Comparison of ENCODE assay signal across 19 cellular contexts in genomic region chr2:174568425-174568824, GRCh38. TPM values are rescaled to one million over a fixed set of nuclear protein-coding genes. Genes with fewer than 3 reads are reported as not detected.
DNase-seq lines count a peak whose midpoint lies in the region; ATAC-seq lines count a peak whose summit lies in the region.
"Had no signal": no experiment of that assay in that cellular context is flagged by ENCODE, and none has a peak within 500 bp of the region (broad histone marks: within the 10 kb centered on the region; RNA-seq: fewer than 3 reads in every experiment).

No MANE protein-coding gene starts in this region.

- H3K4me2 ChIP-seq in neuronal stem cell (ENCODE audit: insufficient read depth, low read length, poor library complexity, severe bottlenecking), result no peak overlapping the region

- H3K27me3 Mint-ChIP-seq in activated naive CD8-positive, alpha-beta T cell treated with anti-CD3 and anti-CD28 coated beads, Interleukin-2, amount 10 ng/mL, durations not matched to agents 7 days and 5 days, result no peaks in the 10 kb centered on the region

- POLR2A ChIA-PET in activated naive CD8-positive, alpha-beta T cell treated with anti-CD3 and anti-CD28 coated beads, Interleukin-2, amount 10 ng/mL, durations not matched to agents 7 days and 5 days (lab: Charles Lee), result interaction anchor here (0.6 kb wide), 1 partner anchor 658 kb away, joined by 4 read pairs; no protein-coding TSS in a partner anchor

- no peak overlapping the region for H3K27ac ChIP-seq in neuronal stem cell (replicated peaks; ENCODE audit: low read length)
- H3K27ac ChIP-seq: coronary artery, gastrocnemius medialis, thyroid gland had no signal

- H3K27me3 ChIP-seq in neuronal stem cell (ENCODE audit: control insufficient read depth in 3 of 3, insufficient read depth in 3 of 3, low read depth in 1 of 3, low read length in 3 of 3), result no peaks in the 10 kb centered on the region
- H3K27me3 ChIP-seq: gastrocnemius medialis, thyroid gland had no signal

- no peak overlapping the region for H2BK5ac ChIP-seq in neuronal stem cell (ENCODE audit: low read length)

- H3K4me1 ChIP-seq in neuronal stem cell (ENCODE audit: control insufficient read depth in 2 of 2, insufficient read depth in 1 of 2, low read depth in 1 of 2, low read length in 2 of 2), result no peaks in the 10 kb centered on the region
- H3K4me1 ChIP-seq: gastrocnemius medialis had no signal

- no peaks in the 10 kb centered on the region for H3K9me3 Mint-ChIP-seq in activated naive CD8-positive, alpha-beta T cell treated with anti-CD3 and anti-CD28 coated beads, Interleukin-2, amount 10 ng/mL, durations not matched to agents 7 days and 5 days

- H3K36me3 Mint-ChIP-seq in activated naive CD8-positive, alpha-beta T cell treated with anti-CD3 and anti-CD28 coated beads, Interleukin-2, amount 10 ng/mL, durations not matched to agents 7 days and 5 days, result peaks cover 56% of the 10 kb centered on the region

- no peak overlapping the region for H3K4me3 ChIP-seq in neuronal stem cell (ENCODE audit: low read length in 2 of 2)
- H3K4me3 ChIP-seq: coronary artery, gastrocnemius medialis, thyroid gland had no signal

- no peak overlapping the region for H3K23ac ChIP-seq in neuronal stem cell (ENCODE audit: low read depth, low read length, poor library complexity)

- no peak for ATAC-seq in activated naive CD8-positive, alpha-beta T cell treated with anti-CD3 and anti-CD28 coated beads, Interleukin-2, amount 10 ng/mL, durations not matched to agents 7 days and 5 days (ENCODE audit: low read depth)
- ATAC-seq in GM18502 (IDR thresholded peaks at IDR 0.05; ENCODE audit: poor library complexity, unreplicated experiment), result no peak
- ATAC-seq: gastrocnemius medialis, left lobe of liver, PC-3 had no signal

- no peak overlapping the region for H3K4ac ChIP-seq in neuronal stem cell (ENCODE audit: low read length)

- H3K27ac Mint-ChIP-seq in activated naive CD8-positive, alpha-beta T cell treated with anti-CD3 and anti-CD28 coated beads, Interleukin-2, amount 10 ng/mL, durations not matched to agents 7 days and 5 days, result peak overlapping the region; percentile 9

- H3K4me1 Mint-ChIP-seq in activated naive CD8-positive, alpha-beta T cell treated with anti-CD3 and anti-CD28 coated beads, Interleukin-2, amount 10 ng/mL, durations not matched to agents 7 days and 5 days, result peaks cover 32% of the 10 kb centered on the region

- DNase-seq in CD1c-positive myeloid dendritic cell (ENCODE audit: extremely low spot score), result peak; percentile 43
- peak; percentile 37 for DNase-seq in DMS 273 treated with DMSO at 0.1 percent for 48 hours (lab: John Stamatoyannopoulos, UW)
- peak; percentile 42 for DNase-seq in NCI-H1694 (lab: John Stamatoyannopoulos, UW)
- DNase-seq in activated naive CD8-positive, alpha-beta T cell treated with anti-CD3 and anti-CD28 coated beads, Interleukin-2, amount 10 ng/mL, durations not matched to agents 7 days and 5 days, result no peak
- DNase-seq in NK-92 (lab: John Stamatoyannopoulos, UW; ENCODE audit: unreplicated experiment), result no peak
- no peak for DNase-seq in NCI-H446 treated with DMSO at 0.1 percent for 48 hours (lab: John Stamatoyannopoulos, UW)
- no peak for DNase-seq in neuronal stem cell (ENCODE audit: low spot score)
- DNase-seq: activated CD4-positive, alpha-beta T cell treated with anti-CD3 and anti-CD28 coated beads for 48 hours; DMS53; gastrocnemius medialis; IMR-90; NCI-H1092; PC-3; stimulated activated CD4-positive, alpha-beta T cell treated with anti-CD3 and anti-CD28 coated beads, Interleukin-4, amount 100 ng/mL, for 1 hour; stimulated activated CD8-positive, alpha-beta memory T cell treated with anti-CD3 and anti-CD28 coated beads, Interleukin-4, amount 100 ng/mL, for 48 hours; thyroid gland had no signal

- no peak overlapping the region for H2BK120ac ChIP-seq in neuronal stem cell (ENCODE audit: low read depth, low read length)

- H4K8ac ChIP-seq in neuronal stem cell (ENCODE audit: low read depth, low read length), result no peak overlapping the region

- H4K91ac ChIP-seq in neuronal stem cell (ENCODE audit: low read depth, low read length, poor library complexity), result no peak overlapping the region

- peaks cover 6 to 79% of the 10 kb centered on the region in 2 donors for H3K36me3 ChIP-seq in neuronal stem cell (replicated peaks in 1 of 2; ENCODE audit: control insufficient read depth in 2 of 2, insufficient read depth in 2 of 2, low read length in 2 of 2)

- H3K9me3 ChIP-seq in neuronal stem cell (replicated peaks in 1 of 2; ENCODE audit: control insufficient read depth in 2 of 2, insufficient read depth in 1 of 2, low read depth in 1 of 2, low read length in 2 of 2), result no peaks in the 10 kb centered on the region
- H3K9me3 ChIP-seq: gastrocnemius medialis, thyroid gland had no signal

- H2BK15ac ChIP-seq in neuronal stem cell (ENCODE audit: low read length), result no peak overlapping the region

- H2BK12ac ChIP-seq in neuronal stem cell (ENCODE audit: low read length), result no peak overlapping the region

- no peak overlapping the region for H3K18ac ChIP-seq in neuronal stem cell (ENCODE audit: low read length)

- H3K79me1 ChIP-seq in neuronal stem cell (ENCODE audit: low read depth, low read length), result no peaks in the 10 kb centered on the region

- no peak overlapping the region for H2AFZ ChIP-seq in neuronal stem cell (ENCODE audit: low read length)

- no peak overlapping the region for H3K4me3 Mint-ChIP-seq in activated naive CD8-positive, alpha-beta T cell treated with anti-CD3 and anti-CD28 coated beads, Interleukin-2, amount 10 ng/mL, durations not matched to agents 7 days and 5 days

- no peak overlapping the region for H3K9ac ChIP-seq in neuronal stem cell (ENCODE audit: low read depth, low read length, poor library complexity)

- H2AK5ac ChIP-seq in neuronal stem cell (ENCODE audit: low read depth, low read length), result no peak overlapping the region

- no peak overlapping the region for H3K14ac ChIP-seq in neuronal stem cell (ENCODE audit: low read length)

RNA-seq across cellular contexts. Expression of gene WIPF1, which starts 29.2 kb away (rescaled TPM):
- total RNA-seq in activated naive CD8-positive, alpha-beta T cell treated with anti-CD3 and anti-CD28 coated beads, Interleukin-2, amount 10 ng/mL, durations not matched to agents 7 days and 5 days, result 100 to 1,000 TPM; 446 to 480 TPM
- polyA plus RNA-seq in neuronal stem cell (2013, experiment 1 of 2), result 20.8 TPM
- polyA plus RNA-seq in neuronal stem cell (2013, experiment 2 of 2), result 21.6 TPM

Comparison
In these comparisons a context has a peak if more than half of its experiments do, and no peak if none do; other contexts are left out.
1. DNase-seq: peak in CD1c-positive myeloid dendritic cell (single experiment), DMS 273 treated with DMSO at 0.1 percent for 48 hours (single experiment) and NCI-H1694 (single experiment); none in activated naive CD8-positive, alpha-beta T cell treated with anti-CD3 and anti-CD28 coated beads, Interleukin-2, amount 10 ng/mL, durations not matched to agents 7 days and 5 days (single experiment), NK-92 (single experiment), NCI-H446 treated with DMSO at 0.1 percent for 48 hours (single experiment) and neuronal stem cell (single experiment).